In the genomic region with DNA sequence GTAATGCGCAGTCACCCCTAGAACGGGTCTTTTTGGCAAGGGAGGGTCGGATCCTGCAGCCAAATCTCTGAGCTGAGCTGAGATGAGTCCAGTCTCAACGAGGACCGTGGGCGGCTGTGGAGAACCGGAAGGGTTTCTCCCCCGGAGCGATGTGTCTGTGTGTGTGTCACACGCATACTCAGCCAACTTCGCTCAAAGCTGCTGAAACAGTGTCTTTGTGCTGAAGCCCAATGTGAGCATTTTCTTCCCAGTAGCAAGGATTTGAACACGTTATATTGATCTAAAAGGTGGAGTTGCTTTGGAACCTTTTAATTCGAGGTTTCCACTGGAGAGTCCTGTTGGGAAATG, we compare ENCODE assay signal across 1 cellular context.
TF ChIP-seq lines count a peak whose summit lies in the region.

No MANE protein-coding gene starts in this region.

TF ChIP-seq in GM23338, 12 proteins besides CTCF, POLR2A, EP300 and RAD21 (continued from another document):
- TF ChIP-seq, protein P1, sequence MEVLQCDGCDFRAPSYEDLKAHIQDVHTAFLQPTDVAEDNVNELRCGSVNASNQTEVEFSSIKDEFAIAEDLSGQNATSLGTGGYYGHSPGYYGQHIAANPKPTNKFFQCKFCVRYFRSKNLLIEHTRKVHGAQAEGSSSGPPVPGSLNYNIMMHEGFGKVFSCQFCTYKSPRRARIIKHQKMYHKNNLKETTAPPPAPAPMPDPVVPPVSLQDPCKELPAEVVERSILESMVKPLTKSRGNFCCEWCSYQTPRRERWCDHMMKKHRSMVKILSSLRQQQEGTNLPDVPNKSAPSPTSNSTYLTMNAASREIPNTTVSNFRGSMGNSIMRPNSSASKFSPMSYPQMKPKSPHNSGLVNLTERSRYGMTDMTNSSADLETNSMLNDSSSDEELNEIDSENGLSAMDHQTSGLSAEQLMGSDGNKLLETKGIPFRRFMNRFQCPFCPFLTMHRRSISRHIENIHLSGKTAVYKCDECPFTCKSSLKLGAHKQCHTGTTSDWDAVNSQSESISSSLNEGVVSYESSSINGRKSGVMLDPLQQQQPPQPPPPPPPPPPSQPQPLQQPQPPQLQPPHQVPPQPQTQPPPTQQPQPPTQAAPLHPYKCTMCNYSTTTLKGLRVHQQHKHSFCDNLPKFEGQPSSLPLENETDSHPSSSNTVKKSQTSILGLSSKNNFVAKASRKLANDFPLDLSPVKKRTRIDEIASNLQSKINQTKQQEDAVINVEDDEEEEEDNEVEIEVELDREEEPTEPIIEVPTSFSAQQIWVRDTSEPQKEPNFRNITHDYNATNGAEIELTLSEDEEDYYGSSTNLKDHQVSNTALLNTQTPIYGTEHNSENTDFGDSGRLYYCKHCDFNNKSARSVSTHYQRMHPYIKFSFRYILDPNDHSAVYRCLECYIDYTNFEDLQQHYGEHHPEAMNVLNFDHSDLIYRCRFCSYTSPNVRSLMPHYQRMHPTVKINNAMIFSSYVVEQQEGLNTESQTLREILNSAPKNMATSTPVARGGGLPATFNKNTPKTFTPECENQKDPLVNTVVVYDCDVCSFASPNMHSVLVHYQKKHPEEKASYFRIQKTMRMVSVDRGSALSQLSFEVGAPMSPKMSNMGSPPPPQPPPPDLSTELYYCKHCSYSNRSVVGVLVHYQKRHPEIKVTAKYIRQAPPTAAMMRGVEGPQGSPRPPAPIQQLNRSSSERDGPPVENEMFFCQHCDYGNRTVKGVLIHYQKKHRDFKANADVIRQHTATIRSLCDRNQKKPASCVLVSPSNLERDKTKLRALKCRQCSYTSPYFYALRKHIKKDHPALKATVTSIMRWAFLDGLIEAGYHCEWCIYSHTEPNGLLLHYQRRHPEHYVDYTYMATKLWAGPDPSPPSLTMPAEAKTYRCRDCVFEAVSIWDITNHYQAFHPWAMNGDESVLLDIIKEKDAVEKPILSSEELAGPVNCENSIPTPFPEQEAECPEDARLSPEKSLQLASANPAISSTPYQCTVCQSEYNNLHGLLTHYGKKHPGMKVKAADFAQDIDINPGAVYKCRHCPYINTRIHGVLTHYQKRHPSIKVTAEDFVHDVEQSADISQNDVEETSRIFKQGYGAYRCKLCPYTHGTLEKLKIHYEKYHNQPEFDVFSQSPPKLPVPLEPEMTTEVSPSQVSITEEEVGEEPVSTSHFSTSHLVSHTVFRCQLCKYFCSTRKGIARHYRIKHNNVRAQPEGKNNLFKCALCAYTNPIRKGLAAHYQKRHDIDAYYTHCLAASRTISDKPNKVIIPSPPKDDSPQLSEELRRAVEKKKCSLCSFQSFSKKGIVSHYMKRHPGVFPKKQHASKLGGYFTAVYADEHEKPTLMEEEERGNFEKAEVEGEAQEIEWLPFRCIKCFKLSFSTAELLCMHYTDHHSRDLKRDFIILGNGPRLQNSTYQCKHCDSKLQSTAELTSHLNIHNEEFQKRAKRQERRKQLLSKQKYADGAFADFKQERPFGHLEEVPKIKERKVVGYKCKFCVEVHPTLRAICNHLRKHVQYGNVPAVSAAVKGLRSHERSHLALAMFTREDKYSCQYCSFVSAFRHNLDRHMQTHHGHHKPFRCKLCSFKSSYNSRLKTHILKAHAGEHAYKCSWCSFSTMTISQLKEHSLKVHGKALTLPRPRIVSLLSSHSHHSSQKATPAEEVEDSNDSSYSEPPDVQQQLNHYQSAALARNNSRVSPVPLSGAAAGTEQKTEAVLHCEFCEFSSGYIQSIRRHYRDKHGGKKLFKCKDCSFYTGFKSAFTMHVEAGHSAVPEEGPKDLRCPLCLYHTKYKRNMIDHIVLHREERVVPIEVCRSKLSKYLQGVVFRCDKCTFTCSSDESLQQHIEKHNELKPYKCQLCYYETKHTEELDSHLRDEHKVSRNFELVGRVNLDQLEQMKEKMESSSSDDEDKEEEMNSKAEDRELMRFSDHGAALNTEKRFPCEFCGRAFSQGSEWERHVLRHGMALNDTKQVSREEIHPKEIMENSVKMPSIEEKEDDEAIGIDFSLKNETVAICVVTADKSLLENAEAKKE (CRISPR knock-in tag; IDR thresholded peaks at IDR 0.05) = no peak
- TF ChIP-seq ZNF331 (CRISPR knock-in tag; IDR thresholded peaks at IDR 0.05; ENCODE audit: low read depth) (no peak), EZH2phosphoT487 (IDR thresholded peaks at IDR 0.05; ENCODE audit: unreplicated experiment) (no peak), NANOG (IDR thresholded peaks at IDR 0.05; ENCODE audit: borderline replicate concordance) (no peak), ZNF114 (CRISPR knock-in tag; IDR thresholded peaks at IDR 0.05) (no peak), CREB1 (CRISPR knock-in tag; IDR thresholded peaks at IDR 0.05; ENCODE audit: low read depth) (no peak), EZH2 (IDR thresholded peaks at IDR 0.05; ENCODE audit: low read depth, unreplicated experiment) (no peak), JUNB (IDR thresholded peaks at IDR 0.05; ENCODE audit: unreplicated experiment) (no peak), STAT1 (IDR thresholded peaks at IDR 0.05; ENCODE audit: unreplicated experiment) (no peak)
- TF ChIP-seq, protein P2, sequence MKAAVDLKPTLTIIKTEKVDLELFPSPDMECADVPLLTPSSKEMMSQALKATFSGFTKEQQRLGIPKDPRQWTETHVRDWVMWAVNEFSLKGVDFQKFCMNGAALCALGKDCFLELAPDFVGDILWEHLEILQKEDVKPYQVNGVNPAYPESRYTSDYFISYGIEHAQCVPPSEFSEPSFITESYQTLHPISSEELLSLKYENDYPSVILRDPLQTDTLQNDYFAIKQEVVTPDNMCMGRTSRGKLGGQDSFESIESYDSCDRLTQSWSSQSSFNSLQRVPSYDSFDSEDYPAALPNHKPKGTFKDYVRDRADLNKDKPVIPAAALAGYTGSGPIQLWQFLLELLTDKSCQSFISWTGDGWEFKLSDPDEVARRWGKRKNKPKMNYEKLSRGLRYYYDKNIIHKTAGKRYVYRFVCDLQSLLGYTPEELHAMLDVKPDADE (IDR thresholded peaks at IDR 0.05) = no peak
- TF ChIP-seq, protein P3, sequence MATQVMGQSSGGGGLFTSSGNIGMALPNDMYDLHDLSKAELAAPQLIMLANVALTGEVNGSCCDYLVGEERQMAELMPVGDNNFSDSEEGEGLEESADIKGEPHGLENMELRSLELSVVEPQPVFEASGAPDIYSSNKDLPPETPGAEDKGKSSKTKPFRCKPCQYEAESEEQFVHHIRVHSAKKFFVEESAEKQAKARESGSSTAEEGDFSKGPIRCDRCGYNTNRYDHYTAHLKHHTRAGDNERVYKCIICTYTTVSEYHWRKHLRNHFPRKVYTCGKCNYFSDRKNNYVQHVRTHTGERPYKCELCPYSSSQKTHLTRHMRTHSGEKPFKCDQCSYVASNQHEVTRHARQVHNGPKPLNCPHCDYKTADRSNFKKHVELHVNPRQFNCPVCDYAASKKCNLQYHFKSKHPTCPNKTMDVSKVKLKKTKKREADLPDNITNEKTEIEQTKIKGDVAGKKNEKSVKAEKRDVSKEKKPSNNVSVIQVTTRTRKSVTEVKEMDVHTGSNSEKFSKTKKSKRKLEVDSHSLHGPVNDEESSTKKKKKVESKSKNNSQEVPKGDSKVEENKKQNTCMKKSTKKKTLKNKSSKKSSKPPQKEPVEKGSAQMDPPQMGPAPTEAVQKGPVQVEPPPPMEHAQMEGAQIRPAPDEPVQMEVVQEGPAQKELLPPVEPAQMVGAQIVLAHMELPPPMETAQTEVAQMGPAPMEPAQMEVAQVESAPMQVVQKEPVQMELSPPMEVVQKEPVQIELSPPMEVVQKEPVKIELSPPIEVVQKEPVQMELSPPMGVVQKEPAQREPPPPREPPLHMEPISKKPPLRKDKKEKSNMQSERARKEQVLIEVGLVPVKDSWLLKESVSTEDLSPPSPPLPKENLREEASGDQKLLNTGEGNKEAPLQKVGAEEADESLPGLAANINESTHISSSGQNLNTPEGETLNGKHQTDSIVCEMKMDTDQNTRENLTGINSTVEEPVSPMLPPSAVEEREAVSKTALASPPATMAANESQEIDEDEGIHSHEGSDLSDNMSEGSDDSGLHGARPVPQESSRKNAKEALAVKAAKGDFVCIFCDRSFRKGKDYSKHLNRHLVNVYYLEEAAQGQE (IDR thresholded peaks at IDR 0.05; ENCODE audit: unreplicated experiment) = no peak
